1 cellular context compared by ENCODE assay signal in genomic region chr3:57163751-57164150, GRCh38.
TF ChIP-seq lines count a peak whose summit lies in the region.

No MANE protein-coding gene starts in this region.

TF ChIP-seq in H1, 55 proteins besides CTCF, POLR2A, EP300 and RAD21:
- TF ChIP-seq JUN (IDR thresholded peaks at IDR 0.05; ENCODE audit: low read depth, low read length) (no peak), ASH2L (IDR thresholded peaks at IDR 0.05; ENCODE audit: low read length) (peak; percentile 1), CTBP2 (IDR thresholded peaks at IDR 0.05; ENCODE audit: borderline replicate concordance, insufficient read depth, insufficient read length, low read length) (no peak), CBX5 (IDR thresholded peaks at IDR 0.05; ENCODE audit: low read depth, low read length) (no peak), GTF2F1 (IDR thresholded peaks at IDR 0.05; ENCODE audit: borderline replicate concordance, low read depth, low read length) (no peak)
